ENCODE assay signal across 11 cellular contexts in the genomic region with DNA sequence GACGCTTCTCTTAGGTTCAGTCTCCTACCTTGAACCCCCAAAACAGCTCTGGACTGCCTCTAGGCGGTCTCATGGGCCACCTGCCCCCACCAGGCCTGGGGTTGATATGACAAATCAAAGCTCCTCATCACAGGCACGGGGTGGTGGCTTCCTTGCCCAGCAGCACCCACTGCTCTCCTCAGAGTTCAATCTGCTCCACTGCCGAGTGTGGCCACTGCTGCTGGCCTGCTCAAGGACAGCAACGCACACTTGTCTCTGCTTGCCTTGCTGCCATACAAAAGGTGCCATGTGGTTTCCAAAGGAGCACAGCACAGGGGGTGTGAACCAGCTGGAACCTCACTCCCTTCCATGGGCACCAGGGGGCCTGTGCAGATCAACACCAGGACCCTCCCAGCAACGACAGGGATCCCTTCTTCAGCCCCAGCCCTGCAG. TPM values are rescaled to one million over a fixed set of nuclear protein-coding genes. Genes with fewer than 3 reads are reported as not detected.
DNase-seq lines count a peak whose midpoint lies in the region; ATAC-seq, FAIRE-seq and TF ChIP-seq lines count a peak whose summit lies in the region.
"Had no signal": no experiment of that assay in that cellular context is flagged by ENCODE, and none has a peak within 500 bp of the region (broad histone marks: within the 10 kb centered on the region; RNA-seq: fewer than 3 reads in every experiment).

No MANE protein-coding gene starts in this region.

- H3K79me2 ChIP-seq in Karpas-422 (ENCODE audit: low read length): no peaks in the 10 kb centered on the region

- H3K9me2 ChIP-seq in Karpas-422 (replicated peaks; ENCODE audit: insufficient read depth, low read length): no peaks in the 10 kb centered on the region

- H3K9me3 ChIP-seq in Karpas-422 (ENCODE audit: low read length): no peaks in the 10 kb centered on the region
- H3K9me3 ChIP-seq in endodermal cell (ENCODE audit: control insufficient read depth, low read length): no peaks in the 10 kb centered on the region
- no peaks in the 10 kb centered on the region for H3K9me3 ChIP-seq in psoas muscle

- H3K9me3 Mint-ChIP-seq in endodermal cell: no peaks in the 10 kb centered on the region
- H3K9me3 Mint-ChIP-seq: activated naive CD4-positive, alpha-beta T cell treated with anti-CD3 and anti-CD28 coated beads, Interleukin-2, amount 50 U/mL, for 24 hours had no signal

- intact Hi-C loops in psoas muscle (cut with DNase I): loop anchor here in 1 of 2 donors (5.0 kb wide), 1 partner anchor 34 kb away; no protein-coding TSS in a partner anchor
- intact Hi-C loops in dorsolateral prefrontal cortex (cut with DNase I): loop anchor here (10.0 kb wide), 2 partner anchors 52 to 352 kb away; no protein-coding TSS in a partner anchor

- no peak for FAIRE-seq in D721Med (lab: Jason Lieb, UNC)

- 70 to 86% methylated on average over 6 of the region's 6 CpGs for WGBS in endodermal cell (ENCODE audit: insufficient coverage in 1 of 2, insufficient read length in 1 of 2), 2 experiments
- WGBS in psoas muscle, 3 donors: 67 to 80% (median 69%) methylated on average over 6 of the region's 6 CpGs

- no peaks in the 10 kb centered on the region for H3K36me3 ChIP-seq in Karpas-422 (ENCODE audit: insufficient read depth, low read length)
- no peaks in the 10 kb centered on the region for H3K36me3 ChIP-seq in endodermal cell (ENCODE audit: control insufficient read depth, insufficient read depth, low read length)
- H3K36me3 ChIP-seq in psoas muscle (ENCODE audit: insufficient read depth in 1 of 2, low read depth in 1 of 2): no peaks in the 10 kb centered on the region

- H3K4me2 ChIP-seq in Karpas-422 (ENCODE audit: low read depth, low read length, poor library complexity, severe bottlenecking): no peak overlapping the region

- H3K27me3 Mint-ChIP-seq in endodermal cell (ENCODE audit: insufficient read depth): peaks cover 30% of the 10 kb centered on the region
- H3K27me3 Mint-ChIP-seq: activated naive CD4-positive, alpha-beta T cell treated with anti-CD3 and anti-CD28 coated beads, Interleukin-2, amount 50 U/mL, for 24 hours had no signal

- no peaks in the 10 kb centered on the region for H3K27me3 ChIP-seq in Karpas-422 (ENCODE audit: low read length)
- H3K27me3 ChIP-seq in endodermal cell (ENCODE audit: control insufficient read depth, insufficient read depth, low read length, poor library complexity, severe bottlenecking): no peaks in the 10 kb centered on the region
- H3K27me3 ChIP-seq in psoas muscle (ENCODE audit: insufficient read depth in 3 of 3, low read length in 2 of 3): no peaks in the 10 kb centered on the region
- H3K27me3 ChIP-seq in dorsolateral prefrontal cortex: peaks cover 0 to 7% (median 0%) of the 10 kb centered on the region in 45 donors

- no peaks in the 10 kb centered on the region for H3K4me1 ChIP-seq in Karpas-422 (ENCODE audit: low read length)
- peaks cover 40% of the 10 kb centered on the region for H3K4me1 ChIP-seq in endodermal cell (ENCODE audit: control insufficient read depth, insufficient read depth, low read length)
- H3K4me1 ChIP-seq in psoas muscle: peaks cover 59% of the 10 kb centered on the region

- H2AFZ ChIP-seq in Karpas-422 (ENCODE audit: low read length): no peak overlapping the region

- H3K27ac ChIP-seq in Karpas-422 (ENCODE audit: low read length) (no peak overlapping the region), endodermal cell (ENCODE audit: low read depth, low read length) (no peak overlapping the region), psoas muscle (peak overlapping the region; percentile 87), dorsolateral prefrontal cortex (peak overlapping the region in 14 of 59 donors; percentile 8 to 69 (median 38))

- H3K4me1 Mint-ChIP-seq in endodermal cell: peaks cover 70% of the 10 kb centered on the region

- no peaks in the 10 kb centered on the region for H3K36me3 Mint-ChIP-seq in endodermal cell (ENCODE audit: low read depth)
- H3K36me3 Mint-ChIP-seq: activated naive CD4-positive, alpha-beta T cell treated with anti-CD3 and anti-CD28 coated beads, Interleukin-2, amount 50 U/mL, for 24 hours had no signal

- peak; percentile 37 for TF ChIP-seq CTCF in D721Med (IDR thresholded peaks at IDR 0.05; ENCODE audit: insufficient read depth, missing control alignments)
- TF ChIP-seq CTCF in endodermal cell (conservative IDR thresholded peaks at IDR 0.05): peak; percentile 43
- no peak for TF ChIP-seq CTCF in psoas muscle (IDR thresholded peaks at IDR 0.05)
- TF ChIP-seq CTCF in dorsolateral prefrontal cortex (IDR thresholded peaks at IDR 0.05 in 54 of 56, conservative IDR thresholded peaks at IDR 0.05 in 2 of 56; ENCODE audit: low read depth in 1 of 56, partially characterized antibody in 56 of 56): peak in 4 of 56 donors; percentile 4 to 11 (median 7)

- no peak for DNase-seq in D721Med (ENCODE audit: insufficient read length, low spot score)
- peak; percentile 61 for DNase-seq in Karpas-422
- no peak for DNase-seq in endodermal cell
- DNase-seq in psoas muscle: no peak
- no peak for DNase-seq in stimulated activated CD4-positive, alpha-beta T cell treated with anti-CD3 and anti-CD28 coated beads, Interleukin-12 subunit alpha, Interleukin-12 subunit beta, amount 100 ng/mL, for 4 hours
- no peak for DNase-seq in dorsolateral prefrontal cortex
- DNase-seq in COLO668 (lab: John Stamatoyannopoulos, UW; ENCODE audit: unreplicated experiment): no peak
- DNase-seq: NCI-H2227 treated with DMSO at 0.1 percent for 48 hours; stimulated activated naive CD4-positive, alpha-beta T cell treated with Interleukin-2 at 50 U/mL for 16 hours had no signal

- no peaks in the 10 kb centered on the region for H4K20me1 ChIP-seq in Karpas-422 (ENCODE audit: insufficient read depth, low read depth, low read length)

- H3K4me3 Mint-ChIP-seq in endodermal cell: no peak overlapping the region
- H3K4me3 Mint-ChIP-seq: activated naive CD4-positive, alpha-beta T cell treated with anti-CD3 and anti-CD28 coated beads, Interleukin-2, amount 50 U/mL, for 24 hours had no signal

- H3K9ac ChIP-seq in Karpas-422 (ENCODE audit: low read length): no peak overlapping the region
- no peak overlapping the region for H3K9ac ChIP-seq in endodermal cell (ENCODE audit: extremely low read depth, low read length, poor library complexity, severe bottlenecking)

- no peak for ATAC-seq in psoas muscle
- no peak for ATAC-seq in HG03432 (IDR thresholded peaks at IDR 0.05; ENCODE audit: unreplicated experiment)

- H3K27ac Mint-ChIP-seq in endodermal cell: no peak overlapping the region
- H3K27ac Mint-ChIP-seq: activated naive CD4-positive, alpha-beta T cell treated with anti-CD3 and anti-CD28 coated beads, Interleukin-2, amount 50 U/mL, for 24 hours had no signal

- H3K4me3 ChIP-seq in Karpas-422 (ENCODE audit: low read length) (no peak overlapping the region), endodermal cell (ENCODE audit: low read length) (no peak overlapping the region), psoas muscle (no peak overlapping the region), dorsolateral prefrontal cortex (no peak overlapping the region)

RNA-seq across cellular contexts. Expression of a gene that starts 10.2 kb away (rescaled TPM):
- not detected in 2 replicates for total RNA-seq in Karpas-422 (2014; rRNA removed; shearing (Covaris generic); ENCODE audit: low replicate concordance)
- not detected for total RNA-seq in endodermal cell
- polyA plus RNA-seq in endodermal cell (2013, experiment 1 of 2): not detected
- polyA plus RNA-seq in endodermal cell (2013, experiment 2 of 2): not detected
- 1 to 10 TPM; 1.3 to 5.7 (median 3.4) TPM for total RNA-seq in psoas muscle
- 1 to 10 TPM in 2 of 3 donors, under 1 TPM in 1; 0.12 to 5.7 (median 1.2) TPM for polyA plus RNA-seq in psoas muscle
- under 1 TPM in 4 of 120 experiments, not detected in 116; 0.13 to 0.17 (median 0.15) TPM for total RNA-seq in dorsolateral prefrontal cortex

RNA-seq across cellular contexts. Expression of a gene that starts 18.9 kb away (rescaled TPM):
- total RNA-seq in Karpas-422 (2014; rRNA removed; shearing (Covaris generic); ENCODE audit: low replicate concordance): not detected in 2 replicates
- total RNA-seq in endodermal cell (10 to 100 TPM; 27.2 TPM), psoas muscle (1 to 10 TPM; 2.5 to 6.3 (median 3.2) TPM), dorsolateral prefrontal cortex (10 to 100 TPM in 82 of 120 experiments, 1 to 10 TPM in 38; 3.5 to 40.4 (median 12.5) TPM)
- polyA plus RNA-seq in endodermal cell (2013, experiment 1 of 2): 11.5 TPM
- 11.1 TPM for polyA plus RNA-seq in endodermal cell (2013, experiment 2 of 2)
- 1 to 10 TPM; 2.6 to 3.0 (median 3.0) TPM for polyA plus RNA-seq in psoas muscle

RNA-seq across cellular contexts. Expression of a gene that starts 28.3 kb away (rescaled TPM):
- 6.5 and 6.8 TPM in 2 replicates for total RNA-seq in Karpas-422 (2014; rRNA removed; shearing (Covaris generic); ENCODE audit: low replicate concordance)
- total RNA-seq in endodermal cell (1 to 10 TPM; 3.4 to 4.2 TPM), psoas muscle (1 to 10 TPM; 1.1 to 2.8 (median 1.9) TPM), dorsolateral prefrontal cortex (10 to 100 TPM; 22.1 to 53.1 (median 36.5) TPM)
- polyA plus RNA-seq in endodermal cell (2013, experiment 1 of 2): 2.7 TPM
- polyA plus RNA-seq in endodermal cell (2013, experiment 2 of 2): 3.1 TPM
- 1 to 10 TPM in 1 of 3 donors, under 1 TPM in 2; 0.79 to 1.1 (median 0.90) TPM for polyA plus RNA-seq in psoas muscle

RNA-seq across cellular contexts. Expression of a gene that starts 41.5 kb away (rescaled TPM):
- total RNA-seq in Karpas-422 (2014; rRNA removed; shearing (Covaris generic); ENCODE audit: low replicate concordance): not detected in 2 replicates
- not detected for total RNA-seq in endodermal cell
- not detected for polyA plus RNA-seq in endodermal cell (2013, experiment 1 of 2)
- not detected for polyA plus RNA-seq in endodermal cell (2013, experiment 2 of 2)
- not detected for total RNA-seq in psoas muscle
- polyA plus RNA-seq in psoas muscle: under 1 TPM in 2 of 3 donors, not detected in 1; 0.04 to 0.07 TPM
- total RNA-seq in dorsolateral prefrontal cortex: not detected

RNA-seq across cellular contexts. Expression of a gene that starts 46.9 kb away (rescaled TPM):
- total RNA-seq in Karpas-422 (2014; rRNA removed; shearing (Covaris generic); ENCODE audit: low replicate concordance): 20.5 and 23.4 TPM in 2 replicates
- 10 to 100 TPM; 25.4 to 33.1 TPM for total RNA-seq in endodermal cell
- polyA plus RNA-seq in endodermal cell (2013, experiment 1 of 2): 25.7 TPM
- polyA plus RNA-seq in endodermal cell (2013, experiment 2 of 2): 20.7 TPM
- 10 to 100 TPM; 12.3 to 22.4 (median 15.7) TPM for total RNA-seq in psoas muscle
- polyA plus RNA-seq in psoas muscle: 10 to 100 TPM in 1 of 3 donors, 1 to 10 TPM in 2; 6.8 to 14.5 (median 9.9) TPM
- total RNA-seq in dorsolateral prefrontal cortex: 10 to 100 TPM; 30.9 to 71.7 (median 44.6) TPM
